In genomic region chr1:224331326-224331725, GRCh38 we compare ENCODE assay signal across 12 cellular contexts. TPM values are rescaled to one million over a fixed set of nuclear protein-coding genes. Genes with fewer than 3 reads are reported as not detected.
A peak's percentile ranks its signal among the peaks of the same experiment; 100 is the strongest.
DNase-seq lines count a peak whose midpoint lies in the region; ATAC-seq and TF ChIP-seq lines count a peak whose summit lies in the region.
"Had no signal": no experiment of that assay in that cellular context is flagged by ENCODE, and none has a peak within 500 bp of the region (broad histone marks: within the 10 kb centered on the region; RNA-seq: fewer than 3 reads in every experiment).

No MANE protein-coding gene starts in this region.

- H3K27me3 Mint-ChIP-seq in activated T-helper 1 cell treated with anti-CD3 and anti-CD28 coated beads, Interleukin-12 subunit alpha, Interleukin-12 subunit beta, Interleukin-2, Interleukin-4 antibody, amounts not matched to agents 30 ng/mL and 10 ng/mL and 1 ng/mL, durations not matched to agents 14 hours and 24 hours and 36 hours (ENCODE audit: insufficient read depth), result no peaks in the 10 kb centered on the region
- H3K27me3 Mint-ChIP-seq in naive thymus-derived CD8-positive, alpha-beta T cell, result no peaks in the 10 kb centered on the region
- H3K27me3 Mint-ChIP-seq: activated B cell treated with CpG ODN at 0.5 μM for 24 hours had no signal

- peaks cover 45% of the 10 kb centered on the region for H3K4me1 Mint-ChIP-seq in activated T-helper 1 cell treated with anti-CD3 and anti-CD28 coated beads, Interleukin-12 subunit alpha, Interleukin-12 subunit beta, Interleukin-2, Interleukin-4 antibody, amounts not matched to agents 30 ng/mL and 10 ng/mL and 1 ng/mL, durations not matched to agents 14 hours and 24 hours and 36 hours (ENCODE audit: low read depth)
- H3K4me1 Mint-ChIP-seq in naive thymus-derived CD8-positive, alpha-beta T cell, result peaks cover 17 to 63% (median 46%) of the 10 kb centered on the region in 4 donors

- CTCF ChIA-PET in HEK293 (lab: Yijun Ruan, JAX), result interaction anchor here (0.6 to 6.7 kb wide), 5 partner anchors 215 to 591 kb away, joined by 3 to 76 read pairs (median 4); no protein-coding TSS in a partner anchor

- TF ChIP-seq CTCF in HEK293 (tag by site-specific recombination; IDR thresholded peaks at IDR 0.05), result no peak

- peak overlapping the region; percentile 98 for H3K4me3 Mint-ChIP-seq in activated T-helper 1 cell treated with anti-CD3 and anti-CD28 coated beads, Interleukin-12 subunit alpha, Interleukin-12 subunit beta, Interleukin-2, Interleukin-4 antibody, amounts not matched to agents 30 ng/mL and 10 ng/mL and 1 ng/mL, durations not matched to agents 14 hours and 24 hours and 36 hours
- H3K4me3 Mint-ChIP-seq in naive thymus-derived CD8-positive, alpha-beta T cell, result peak overlapping the region in 9 of 10 donors; percentile 25 to 99 (median 97)

- POLR2A ChIA-PET in HEK293 (lab: Yijun Ruan, JAX), result interaction anchor here (0.7 kb wide), 2 partner anchors 26 to 149 kb away, joined by 3 read pairs; no protein-coding TSS in a partner anchor
- POLR2A ChIA-PET in naive thymus-derived CD8-positive, alpha-beta T cell (lab: Charles Lee), result no interaction called here

- H3K27ac ChIP-seq in HEK293 (ENCODE audit: extremely low read depth, low read depth, low read length), result no peak overlapping the region

- peaks cover 9 to 10% of the 10 kb centered on the region in 2 experiments; a peak in 2 of 3 replicates for H3K36me3 ChIP-seq in HEK293 (ENCODE audit: control insufficient read depth in 2 of 2, insufficient read depth in 1 of 2, low read length in 2 of 2)

- peaks cover 3% of the 10 kb centered on the region; the same call in 1 of the 2 replicates for H3K4me1 ChIP-seq in HEK293 (ENCODE audit: control insufficient read depth, insufficient read depth, low read length)

- H3K9me3 ChIP-seq in HEK293 (ENCODE audit: control insufficient read depth, insufficient read depth, low read depth, low read length), result no peaks in the 10 kb centered on the region

- no peak overlapping the region for H3K27ac Mint-ChIP-seq in activated T-helper 1 cell treated with anti-CD3 and anti-CD28 coated beads, Interleukin-12 subunit alpha, Interleukin-12 subunit beta, Interleukin-2, Interleukin-4 antibody, amounts not matched to agents 30 ng/mL and 10 ng/mL and 1 ng/mL, durations not matched to agents 14 hours and 24 hours and 36 hours
- H3K27ac Mint-ChIP-seq in naive thymus-derived CD8-positive, alpha-beta T cell, result peak overlapping the region in 5 of 10 donors; percentile 81 to 100 (median 100)

- intact Hi-C loops in activated T-helper 1 cell treated with anti-CD3 and anti-CD28 coated beads, Interleukin-12 subunit alpha, Interleukin-12 subunit beta, Interleukin-2, Interleukin-4 antibody, amounts not matched to agents 30 ng/mL and 10 ng/mL and 1 ng/mL, durations not matched to agents 14 hours and 24 hours and 36 hours (cut with micrococcal nuclease), result loop anchor here (5.0 to 10.0 kb wide), 3 partner anchors 64 to 499 kb away; no protein-coding TSS in a partner anchor

- peaks cover 6% of the 10 kb centered on the region for H3K36me3 Mint-ChIP-seq in activated T-helper 1 cell treated with anti-CD3 and anti-CD28 coated beads, Interleukin-12 subunit alpha, Interleukin-12 subunit beta, Interleukin-2, Interleukin-4 antibody, amounts not matched to agents 30 ng/mL and 10 ng/mL and 1 ng/mL, durations not matched to agents 14 hours and 24 hours and 36 hours (ENCODE audit: low read depth)
- H3K36me3 Mint-ChIP-seq in naive thymus-derived CD8-positive, alpha-beta T cell, result peaks cover 0 to 9% (median 0%) of the 10 kb centered on the region in 3 donors

- no peaks in the 10 kb centered on the region for H3K9me3 Mint-ChIP-seq in activated T-helper 1 cell treated with anti-CD3 and anti-CD28 coated beads, Interleukin-12 subunit alpha, Interleukin-12 subunit beta, Interleukin-2, Interleukin-4 antibody, amounts not matched to agents 30 ng/mL and 10 ng/mL and 1 ng/mL, durations not matched to agents 14 hours and 24 hours and 36 hours
- no peaks in the 10 kb centered on the region for H3K9me3 Mint-ChIP-seq in naive thymus-derived CD8-positive, alpha-beta T cell
- H3K9me3 Mint-ChIP-seq: activated B cell treated with CpG ODN at 0.5 μM for 24 hours had no signal

- no peak overlapping the region for H3K4me3 ChIP-seq in HEK293 (ENCODE audit: low read depth, low read length)

- ATAC-seq in naive thymus-derived CD8-positive, alpha-beta T cell, result no peak
- ATAC-seq in GM21619 (IDR thresholded peaks at IDR 0.05; ENCODE audit: unreplicated experiment), result no peak
- no peak for ATAC-seq in GM18861 (IDR thresholded peaks at IDR 0.05; ENCODE audit: unreplicated experiment)

- peak; percentile 19 for DNase-seq in NOMO-1 treated with DMSO at 0.1 percent for 48 hours (lab: John Stamatoyannopoulos, UW; ENCODE audit: unreplicated experiment)
- no peak for DNase-seq in NOMO-1 treated with dmso at 0.1 percent for 144 hours (lab: John Stamatoyannopoulos, UW; ENCODE audit: unreplicated experiment)
- DNase-seq in activated T-helper 1 cell treated with anti-CD3 and anti-CD28 coated beads, Interleukin-12 subunit alpha, Interleukin-12 subunit beta, Interleukin-2, Interleukin-4 antibody, amounts not matched to agents 30 ng/mL and 10 ng/mL and 1 ng/mL, durations not matched to agents 14 hours and 24 hours and 36 hours (ENCODE audit: low spot score), result no peak
- DNase-seq in naive thymus-derived CD8-positive, alpha-beta T cell, result no peak
- DNase-seq in stimulated activated CD4-positive, alpha-beta T cell treated with anti-CD3 and anti-CD28 coated beads, Interleukin-4, amount 100 ng/mL, for 1 hour, result no peak
- DNase-seq: activated B cell treated with CpG ODN at 0.5 μM for 24 hours, EL, NCI-H2081 treated with DMSO at 0.1 percent for 48 hours, RPMI8226 had no signal

TF ChIP-seq in HEK293, 187 proteins besides CTCF, POLR2A, EP300 and RAD21 (continues in another document):
- no peak for TF ChIP-seq ZNF133 (tag by site-specific recombination; IDR thresholded peaks at IDR 0.05)
- no peak for TF ChIP-seq ZNF121 (tag by site-specific recombination; IDR thresholded peaks at IDR 0.05)
- no peak for TF ChIP-seq PATZ1 (tag by site-specific recombination; IDR thresholded peaks at IDR 0.05)
- 0 out of 2 replicates have a peak, but pooled peaks have one; percentile 28 for TF ChIP-seq ZXDB (tag by site-specific recombination; IDR thresholded peaks at IDR 0.05)
- TF ChIP-seq, protein P1, sequence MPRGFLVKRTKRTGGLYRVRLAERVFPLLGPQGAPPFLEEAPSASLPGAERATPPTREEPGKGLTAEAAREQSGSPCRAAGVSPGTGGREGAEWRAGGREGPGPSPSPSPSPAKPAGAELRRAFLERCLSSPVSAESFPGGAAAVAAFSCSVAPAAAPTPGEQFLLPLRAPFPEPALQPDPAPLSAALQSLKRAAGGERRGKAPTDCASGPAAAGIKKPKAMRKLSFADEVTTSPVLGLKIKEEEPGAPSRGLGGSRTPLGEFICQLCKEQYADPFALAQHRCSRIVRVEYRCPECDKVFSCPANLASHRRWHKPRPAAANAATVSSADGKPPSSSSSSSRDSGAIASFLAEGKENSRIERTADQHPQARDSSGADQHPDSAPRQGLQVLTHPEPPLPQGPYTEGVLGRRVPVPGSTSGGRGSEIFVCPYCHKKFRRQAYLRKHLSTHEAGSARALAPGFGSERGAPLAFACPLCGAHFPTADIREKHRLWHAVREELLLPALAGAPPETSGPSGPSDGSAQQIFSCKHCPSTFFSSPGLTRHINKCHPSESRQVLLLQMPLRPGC (tag by site-specific recombination; IDR thresholded peaks at IDR 0.05), result no peak
- TF ChIP-seq ZNF600 (tag by site-specific recombination; IDR thresholded peaks at IDR 0.05), result no peak

RNA-seq across cellular contexts. Expression of gene NVL, which starts 1.4 kb away (rescaled TPM):
- 47.2 and 47.6 TPM in 2 replicates for total RNA-seq in activated T-helper 1 cell treated with anti-CD3 and anti-CD28 coated beads, Interleukin-12 subunit alpha, Interleukin-12 subunit beta, Interleukin-2, Interleukin-4 antibody, amounts not matched to agents 30 ng/mL and 10 ng/mL and 1 ng/mL, durations not matched to agents 14 hours and 24 hours and 36 hours
- 10 to 100 TPM; 44.1 to 48.7 TPM for total RNA-seq in naive thymus-derived CD8-positive, alpha-beta T cell
- 10 to 100 TPM; 13.6 to 16.9 (median 16.2) TPM for polyA plus RNA-seq in naive thymus-derived CD8-positive, alpha-beta T cell

RNA-seq across cellular contexts. Expression of gene CNIH4, which starts 25.4 kb away (rescaled TPM):
- 80.7 and 82.3 TPM in 2 replicates for total RNA-seq in activated T-helper 1 cell treated with anti-CD3 and anti-CD28 coated beads, Interleukin-12 subunit alpha, Interleukin-12 subunit beta, Interleukin-2, Interleukin-4 antibody, amounts not matched to agents 30 ng/mL and 10 ng/mL and 1 ng/mL, durations not matched to agents 14 hours and 24 hours and 36 hours
- total RNA-seq in naive thymus-derived CD8-positive, alpha-beta T cell, result 10 to 100 TPM; 39.1 to 39.6 TPM
- 10 to 100 TPM; 29.7 to 46.6 (median 45.3) TPM for polyA plus RNA-seq in naive thymus-derived CD8-positive, alpha-beta T cell
